14 cellular contexts compared by ENCODE assay signal in the genomic region with DNA sequence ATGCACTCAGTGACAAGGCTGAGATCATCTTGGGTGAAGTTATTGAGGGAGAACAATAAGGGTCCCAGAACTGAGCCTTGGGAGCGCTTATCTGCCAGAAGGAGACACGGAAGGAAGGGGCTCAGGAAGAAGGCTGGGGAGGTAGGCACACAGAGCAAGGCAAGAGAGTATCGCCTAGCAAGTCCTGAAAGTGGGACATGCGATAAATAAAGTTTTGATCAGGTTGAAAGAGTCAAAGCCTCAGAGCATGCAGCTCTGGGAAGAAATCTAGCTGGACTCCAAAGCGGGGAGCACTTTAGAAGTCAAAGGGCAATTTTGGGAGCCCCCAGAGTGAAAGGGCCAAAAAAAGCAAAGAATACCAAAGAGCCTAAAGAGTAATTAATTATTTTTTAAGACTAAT. TPM values are rescaled to one million over a fixed set of nuclear protein-coding genes. Genes with fewer than 3 reads are reported as not detected.
DNase-seq lines count a peak whose midpoint lies in the region; ATAC-seq, FAIRE-seq and TF ChIP-seq lines count a peak whose summit lies in the region.
"Had no signal": no experiment of that assay in that cellular context is flagged by ENCODE, and none has a peak within 500 bp of the region (broad histone marks: within the 10 kb centered on the region; RNA-seq: fewer than 3 reads in every experiment).

No MANE protein-coding gene starts in this region.

- no peaks in the 10 kb centered on the region for H3K4me1 Mint-ChIP-seq in GM23338

- no peaks in the 10 kb centered on the region for H3K9me3 ChIP-seq in K562 (replicated peaks; ENCODE audit: control insufficient read depth, insufficient read depth, low read depth, low read length)
- H3K9me3 ChIP-seq in keratinocyte (ENCODE audit: control insufficient read depth, low read depth, low read length) = no peaks in the 10 kb centered on the region
- no peaks in the 10 kb centered on the region for H3K9me3 ChIP-seq in smooth muscle cell (replicated peaks; ENCODE audit: low read depth)

- no peaks in the 10 kb centered on the region for H3K9me1 ChIP-seq in K562 (ENCODE audit: control insufficient read depth, insufficient read depth, low read length)
- H3K9me1 ChIP-seq in keratinocyte (ENCODE audit: control insufficient read depth, extremely low read depth, insufficient read depth, low read length) = no peaks in the 10 kb centered on the region

- H3K9me3 Mint-ChIP-seq in GM23338 = no peaks in the 10 kb centered on the region
- H3K9me3 Mint-ChIP-seq: H9 had no signal

- H3K79me2 ChIP-seq in GM23338 (replicated peaks; ENCODE audit: insufficient read depth) (no peaks in the 10 kb centered on the region), K562 (ENCODE audit: control insufficient read depth, insufficient read depth, low read length) (no peaks in the 10 kb centered on the region), keratinocyte (ENCODE audit: control insufficient read depth, insufficient read depth, low read length) (no peaks in the 10 kb centered on the region), smooth muscle cell (ENCODE audit: low read depth) (no peaks in the 10 kb centered on the region)

- H3K27ac Mint-ChIP-seq in GM23338 = peak overlapping the region; percentile 76; the same call in 1 of the 2 replicates

- no peak for TF ChIP-seq POLR2A in K562 (conservative IDR thresholded peaks at IDR 0.05)

- FAIRE-seq in K562 (lab: Jason Lieb, UNC) = no peak
- FAIRE-seq in keratinocyte (lab: Jason Lieb, UNC) = no peak
- FAIRE-seq: A204.1 had no signal

- BruUV-seq in K562 (replicated peaks; lab: Mats Ljungman, UMichigan) = no TSS peak

- H3K9ac ChIP-seq in K562 (ENCODE audit: insufficient read depth in 1 of 2, low read depth in 2 of 2, low read length in 2 of 2) (no peak overlapping the region), keratinocyte (ENCODE audit: control insufficient read depth, extremely low read depth, insufficient read depth, low read length) (peak overlapping the region; percentile 49), smooth muscle cell (ENCODE audit: low read depth) (peak overlapping the region; percentile 31)

- H3K4me1 ChIP-seq in GM23338 (ENCODE audit: insufficient read depth) (no peaks in the 10 kb centered on the region), K562 (replicated peaks in 1 of 2; ENCODE audit: control insufficient read depth in 2 of 2, insufficient read depth in 2 of 2, low read length in 2 of 2) (no peaks in the 10 kb centered on the region), keratinocyte (ENCODE audit: control insufficient read depth, extremely low read depth, insufficient read depth, low read length) (peaks cover 37% of the 10 kb centered on the region), smooth muscle cell (ENCODE audit: low read depth) (no peaks in the 10 kb centered on the region)

- no peaks in the 10 kb centered on the region for H4K20me1 ChIP-seq in GM23338 (replicated peaks; ENCODE audit: insufficient read depth)
- H4K20me1 ChIP-seq in K562 (replicated peaks; ENCODE audit: control insufficient read depth, insufficient read depth, low read length) = no peaks in the 10 kb centered on the region
- no peaks in the 10 kb centered on the region for H4K20me1 ChIP-seq in keratinocyte (ENCODE audit: control insufficient read depth, extremely low read depth, insufficient read depth, low read length)
- H4K20me1 ChIP-seq in smooth muscle cell (ENCODE audit: low read depth) = no peaks in the 10 kb centered on the region

- H2AFZ ChIP-seq in GM23338 (no peak overlapping the region), K562 (ENCODE audit: low read depth, low read length) (no peak overlapping the region), keratinocyte (ENCODE audit: control insufficient read depth, low read length) (no peak overlapping the region), smooth muscle cell (ENCODE audit: low read depth) (no peak overlapping the region)

- H3K4me3 Mint-ChIP-seq in GM23338 = no peak overlapping the region
- H3K4me3 Mint-ChIP-seq: H9 had no signal

- H3K4me3 ChIP-seq in GM23338 (no peak overlapping the region), K562 (no peak overlapping the region), keratinocyte (ENCODE audit: control insufficient read depth in 2 of 3, extremely low read depth in 1 of 3, insufficient read depth in 2 of 3, low read depth in 1 of 3, low read length in 3 of 3) (no peak overlapping the region), smooth muscle cell (no peak overlapping the region)

- intact Hi-C loops in K562 (cut with micrococcal nuclease) = no loop called here

- TF ChIP-seq RAD21 in K562 (CRISPR knock-in tag; conservative IDR thresholded peaks at IDR 0.05 in 1 of 2, IDR thresholded peaks at IDR 0.05 in 1 of 2) = no peak

- TF ChIP-seq EP300 in K562 (IDR thresholded peaks at IDR 0.05; ENCODE audit: low read length) = no peak

- peaks cover 27% of the 10 kb centered on the region; the same call in 2 of the 3 replicates for H3K36me3 Mint-ChIP-seq in GM23338 (ENCODE audit: low read depth)

- H3K9me2 ChIP-seq in GM23338 (ENCODE audit: insufficient read depth) = no peaks in the 10 kb centered on the region

- H3K27ac ChIP-seq in GM23338 (ENCODE audit: low read depth) (no peak overlapping the region), K562 (ENCODE audit: extremely low read depth, low read depth, low read length) (no peak overlapping the region), keratinocyte (ENCODE audit: control insufficient read depth, insufficient read depth, low read length) (peak overlapping the region; percentile 68), smooth muscle cell (ENCODE audit: low read depth) (peak overlapping the region; percentile 72)
- H3K27ac ChIP-seq: C4-2B had no signal

- H3K27me3 ChIP-seq in GM23338 (ENCODE audit: insufficient read depth) = no peaks in the 10 kb centered on the region
- peaks cover 16 to 18% of the 10 kb centered on the region in 2 experiments; a peak in 4 of 5 replicates for H3K27me3 ChIP-seq in K562 (ENCODE audit: control insufficient read depth in 2 of 2, insufficient read depth in 2 of 2, low read length in 2 of 2)
- H3K27me3 ChIP-seq in keratinocyte (ENCODE audit: control insufficient read depth, extremely low read depth, insufficient read depth, low read length) = no peaks in the 10 kb centered on the region
- H3K27me3 ChIP-seq in smooth muscle cell (ENCODE audit: low read depth) = no peaks in the 10 kb centered on the region

- no peaks in the 10 kb centered on the region for H3K27me3 Mint-ChIP-seq in GM23338 (ENCODE audit: insufficient read depth, low read depth, poor library complexity)

- peaks cover 4% of the 10 kb centered on the region; the same call in 1 of the 2 replicates for H3K36me3 ChIP-seq in GM23338 (ENCODE audit: insufficient read depth)
- no peaks in the 10 kb centered on the region for H3K36me3 ChIP-seq in K562 (ENCODE audit: control insufficient read depth, insufficient read depth, low read length)
- no peaks in the 10 kb centered on the region for H3K36me3 ChIP-seq in keratinocyte (ENCODE audit: control insufficient read depth in 2 of 2, extremely low read depth in 1 of 2, insufficient read depth in 2 of 2, low read length in 2 of 2)
- no peaks in the 10 kb centered on the region for H3K36me3 ChIP-seq in smooth muscle cell (ENCODE audit: low read depth)

- ATAC-seq in GM23338 (no peak), K562 (no peak), GM21786 (IDR thresholded peaks at IDR 0.05; ENCODE audit: unreplicated experiment) (no peak)

- H3K4me2 ChIP-seq in GM23338 = no peak overlapping the region
- H3K4me2 ChIP-seq in K562 (ENCODE audit: insufficient read depth, low read length) = no peak overlapping the region
- H3K4me2 ChIP-seq in keratinocyte (ENCODE audit: control insufficient read depth, extremely low read depth, insufficient read depth, low read depth, low read length) = no peak overlapping the region
- no peak overlapping the region for H3K4me2 ChIP-seq in smooth muscle cell

- DNase-seq in GM23338 (ENCODE audit: low spot score) (no peak), K562 (ENCODE audit: extremely low read depth in 1 of 4, low spot score in 3 of 4) (no peak), keratinocyte (ENCODE audit: low read depth, low spot score) (no peak), smooth muscle cell (lab: John Stamatoyannopoulos, UW; ENCODE audit: unreplicated experiment) (no peak), NCI-H2029 (lab: John Stamatoyannopoulos, UW) (no peak), cerebellar nuclear complex (lab: John Stamatoyannopoulos, UW) (no peak)
- DNase-seq: DMS153, H9, Kasumi-1, NCI-H187 treated with DMSO at 0.1 percent for 48 hours, NCI-H69 had no signal

- POLR2A ChIA-PET in K562 (lab: Yijun Ruan, JAX) = interaction anchor here (0.6 kb wide), 1 partner anchor 499 kb away, joined by 3 read pairs; no protein-coding TSS in a partner anchor

- 13% methylated on average over 5 of the region's 5 CpGs for WGBS in K562 (ENCODE audit: insufficient coverage, low coverage, missing lambda C conversion rate)
- 88% methylated on average over 5 of the region's 5 CpGs for WGBS in smooth muscle cell (ENCODE audit: low lambda C conversion rate)

- H3F3A ChIP-seq in GM23338 (replicated peaks; ENCODE audit: low read depth) = no peaks in the 10 kb centered on the region
- no peaks in the 10 kb centered on the region for H3F3A ChIP-seq in smooth muscle cell (ENCODE audit: low read depth)

- CTCF ChIA-PET in K562 (lab: Yijun Ruan, JAX; ENCODE audit: low intra/inter-chr PET ratio) = no interaction called here

- dilution Hi-C loops in keratinocyte (cut with MboI; ENCODE audit: extremely low pct_ligation_motif_present, low sequenced_read_pairs) = no loop called here

- in situ Hi-C loops in K562 (cut with MboI) = no loop called here

- TF ChIP-seq CTCF in GM23338 (conservative IDR thresholded peaks at IDR 0.05; ENCODE audit: low read depth in 2 of 2) (no peak), K562 (IDR thresholded peaks at IDR 0.05 in 2 of 3, conservative IDR thresholded peaks at IDR 0.05 in 1 of 3; ENCODE audit: insufficient read depth in 2 of 3, low read depth in 1 of 3, low read length in 3 of 3) (no peak), keratinocyte (optimal IDR thresholded peaks at IDR 0.05 in 1 of 3, IDR thresholded peaks at IDR 0.05 in 1 of 3, conservative IDR thresholded peaks at IDR 0.05 in 1 of 3; ENCODE audit: extremely low read depth in 1 of 3, insufficient read depth in 2 of 3, low read length in 3 of 3) (no peak), smooth muscle cell (IDR thresholded peaks at IDR 0.05; ENCODE audit: borderline replicate concordance, insufficient read depth, poor library complexity, severe bottlenecking) (no peak)

RNA-seq across cellular contexts. Expression of a gene that starts 17.7 kb away (rescaled TPM):
- total RNA-seq in GM23338 (2014; rRNA removed; shearing (Covaris generic)) = 20.3 and 23.8 TPM in 2 replicates
- polyA plus RNA-seq in GM23338 (2016; fragmentation: Nextera tagmentation; extraction: Ambion mirVana) (26.2 and 31.5 TPM in 2 replicates), K562 (2011; rRNA removed) (12.2 and 13.1 TPM in 2 replicates), K562 (2014; fragmentation: Illumina TruSeq; extraction: Trizol) (8.0 and 10.1 TPM in 2 replicates), K562 (2014; fragmentation: Nextera tagmentation; extraction: Ambion mirVana) (10 to 100 TPM; 14.7 to 15.5 TPM), K562 (2014; rRNA removed) (6.0 and 10.4 TPM in 2 replicates), keratinocyte (380 to 463 TPM (median 425 TPM) in 3 replicates), smooth muscle cell (16.7 and 59.0 TPM in 2 replicates)
- 3.0 and 4.6 TPM in 2 replicates for total RNA-seq in K562 (2011; cell fraction: chromatin; rRNA removed; ENCODE audit: low replicate concordance)
- 2.2 and 3.7 TPM in 2 replicates for total RNA-seq in K562 (2011; cell fraction: nucleolus; rRNA removed)
- 1.5 and 3.9 TPM in 2 replicates for total RNA-seq in K562 (2011; cell fraction: nucleoplasm; rRNA removed)
- total RNA-seq in K562 (2014; rRNA removed) (6.3 and 7.1 TPM in 2 replicates), K562 (2014; rRNA removed; fragmentation: Illumina TruSeq; extraction: Trizol) (6.7 and 10.0 TPM in 2 replicates), K562 (2015; rRNA removed; fragmentation: Illumina TruSeq; extraction: Trizol) (9.0 and 9.8 TPM in 2 replicates), K562 (2021) (5.1 and 6.4 TPM in 2 replicates), smooth muscle cell (39.0 and 44.5 TPM in 2 replicates)
- 4.5 and 9.9 TPM in 2 replicates for polyA plus RNA-seq in K562 (2011; cell fraction: cytosol; rRNA removed)
- 10.2 and 18.4 TPM in 2 replicates for polyA plus RNA-seq in K562 (2011; cell fraction: nucleus; rRNA removed)
- polyA plus RNA-seq in K562 (2012) = 5.7 and 65.1 TPM in 2 replicates
- polyA minus RNA-seq in K562 (2011; rRNA and poly(A)+ RNA removed) = 9.1 and 12.6 TPM in 2 replicates
- polyA minus RNA-seq in K562 (2011; cell fraction: cytosol; rRNA and poly(A)+ RNA removed) = 3.7 and 12.7 TPM in 2 replicates
- polyA minus RNA-seq in K562 (2011; cell fraction: nucleus; rRNA and poly(A)+ RNA removed) = 4.8 and 10.7 TPM in 2 replicates
- 679 TPM for polyA plus RNA-seq in keratinocyte (2011; ENCODE audit: low read depth)
- polyA plus RNA-seq in keratinocyte (2011; cell fraction: cytosol; rRNA removed) = 369 and 514 TPM in 2 replicates
- 557 and 580 TPM in 2 replicates for polyA plus RNA-seq in keratinocyte (2011; cell fraction: nucleus; rRNA removed)
- 338 and 353 TPM in 2 replicates for polyA plus RNA-seq in keratinocyte (2012; ENCODE audit: low replicate concordance)
- 216 to 447 TPM (median 401 TPM) in 3 replicates for polyA minus RNA-seq in keratinocyte
- polyA minus RNA-seq in keratinocyte (2011; cell fraction: cytosol; rRNA and poly(A)+ RNA removed) = 357 TPM
- polyA minus RNA-seq in keratinocyte (2011; cell fraction: nucleus; rRNA and poly(A)+ RNA removed) = 169 and 263 TPM in 2 replicates

Comparison
In these comparisons a context has a peak if more than half of its experiments do, and no peak if none do; other contexts are left out.
1. H3K27ac ChIP-seq: peak in keratinocyte (single experiment) and smooth muscle cell (single experiment); none in GM23338 (single experiment) and K562 (single experiment).
2. H3K9ac ChIP-seq: peak in keratinocyte (single experiment) and smooth muscle cell (single experiment); none in K562 (0 of 2).